In the genomic region with DNA sequence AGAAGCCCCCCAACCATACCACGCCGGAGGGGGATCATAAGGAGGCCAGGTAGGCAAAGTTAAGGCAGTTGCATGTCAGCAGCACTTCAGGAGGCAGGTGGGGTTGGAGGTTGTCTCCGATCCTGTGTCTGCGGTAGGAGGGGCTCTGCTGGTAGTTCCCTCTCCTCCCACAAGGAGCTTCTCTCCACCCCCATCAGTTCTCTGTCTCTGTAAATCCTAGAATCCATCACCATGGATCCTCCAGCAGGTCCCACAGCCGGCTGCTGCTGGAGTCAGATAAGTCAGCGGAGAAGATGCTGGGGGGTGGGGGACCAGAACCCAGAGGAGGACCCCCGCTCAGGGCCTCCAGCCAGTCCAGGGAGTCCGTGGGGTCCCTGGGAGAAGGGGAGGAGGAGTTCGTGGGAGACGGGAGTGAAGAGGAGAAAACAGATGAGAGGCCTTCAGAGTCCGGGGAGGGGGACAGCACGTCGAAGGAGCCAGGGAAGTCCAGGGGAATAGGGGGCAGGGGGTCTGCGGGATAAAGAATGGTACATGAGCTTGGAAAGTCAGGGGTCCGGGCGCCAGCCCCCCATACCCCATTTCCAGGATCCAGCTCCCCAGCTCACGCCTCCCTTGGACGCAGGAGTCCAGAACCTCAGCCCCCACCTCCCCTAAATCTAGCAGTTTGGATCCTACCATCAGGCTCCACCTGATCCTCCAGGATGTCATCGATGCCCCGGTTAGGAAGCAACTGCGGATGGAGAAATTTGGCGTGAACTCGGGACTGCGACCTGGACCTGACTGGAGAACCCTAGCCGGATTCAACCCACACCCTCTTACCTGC, we compare ENCODE assay signal across 6 cellular contexts. TPM values are rescaled to one million over a fixed set of nuclear protein-coding genes. Genes with fewer than 3 reads are reported as not detected.
DNase-seq lines count a peak whose midpoint lies in the region; ATAC-seq lines count a peak whose summit lies in the region.

No MANE protein-coding gene starts in this region.

- H3K36me3 Mint-ChIP-seq in activated T-helper 2 cell treated with anti-CD3 and anti-CD28 coated beads, Interferon-gamma antibody, Interleukin-2, Interleukin-4, amounts not matched to agents 10 μg/mL and 5 μg/mL and 100 μg/mL, durations not matched to agents 14 hours and 24 hours and 36 hours (ENCODE audit: low read depth) = no peaks in the 10 kb centered on the region

- H3K23ac ChIP-seq in mesendoderm (ENCODE audit: low read length) = no peak overlapping the region

- H3K79me1 ChIP-seq in mesendoderm (ENCODE audit: low read length) = no peaks in the 10 kb centered on the region

- H2BK5ac ChIP-seq in mesendoderm (ENCODE audit: low read length) = no peak overlapping the region

- no peak overlapping the region for H4K8ac ChIP-seq in mesendoderm (ENCODE audit: low read depth, low read length)

- H3K4me3 ChIP-seq in mesendoderm (ENCODE audit: low read length) = peak overlapping the region; percentile 83

- H3K4me1 ChIP-seq in mesendoderm (ENCODE audit: control insufficient read depth, low read depth, low read length) = peaks cover 4% of the 10 kb centered on the region

- peak overlapping the region; percentile 99 for H3K4me2 ChIP-seq in mesendoderm (ENCODE audit: low read length)

- H2BK15ac ChIP-seq in mesendoderm (replicated peaks; ENCODE audit: low read depth) = no peak overlapping the region

- H3K4ac ChIP-seq in mesendoderm (ENCODE audit: low read depth, low read length) = no peak overlapping the region

- no peaks in the 10 kb centered on the region for H3K27me3 ChIP-seq in mesendoderm (ENCODE audit: insufficient read depth, low read length, poor library complexity)

- H3K56ac ChIP-seq in mesendoderm (ENCODE audit: low read length) = peak overlapping the region; percentile 80

- WGBS in mesendoderm (ENCODE audit: extremely low coverage, insufficient coverage, low lambda C conversion rate) = no CpG with 5 or more reads among the region's 25 CpGs

- no peaks in the 10 kb centered on the region for H3K36me3 ChIP-seq in mesendoderm (ENCODE audit: control insufficient read depth, insufficient read depth, low read length)

- H3K27ac Mint-ChIP-seq in activated T-helper 2 cell treated with anti-CD3 and anti-CD28 coated beads, Interferon-gamma antibody, Interleukin-2, Interleukin-4, amounts not matched to agents 10 μg/mL and 5 μg/mL and 100 μg/mL, durations not matched to agents 14 hours and 24 hours and 36 hours = peak overlapping the region; percentile 33

- H2BK120ac ChIP-seq in mesendoderm (ENCODE audit: low read depth, low read length) = no peak overlapping the region

- H4K5ac ChIP-seq in mesendoderm (ENCODE audit: low read length) = no peak overlapping the region

- H3K18ac ChIP-seq in mesendoderm (ENCODE audit: low read length) = no peak overlapping the region

- H3K79me2 ChIP-seq in mesendoderm (ENCODE audit: control insufficient read depth, insufficient read depth, low read length) = no peaks in the 10 kb centered on the region

- peak overlapping the region; percentile 83 for H3K9ac ChIP-seq in mesendoderm (ENCODE audit: low read length)

- no peaks in the 10 kb centered on the region for H3K27me3 Mint-ChIP-seq in activated T-helper 2 cell treated with anti-CD3 and anti-CD28 coated beads, Interferon-gamma antibody, Interleukin-2, Interleukin-4, amounts not matched to agents 10 μg/mL and 5 μg/mL and 100 μg/mL, durations not matched to agents 14 hours and 24 hours and 36 hours (ENCODE audit: low read depth)

- no peak overlapping the region for H2AK5ac ChIP-seq in mesendoderm (ENCODE audit: low read length)

- H3K9me3 Mint-ChIP-seq in activated T-helper 2 cell treated with anti-CD3 and anti-CD28 coated beads, Interferon-gamma antibody, Interleukin-2, Interleukin-4, amounts not matched to agents 10 μg/mL and 5 μg/mL and 100 μg/mL, durations not matched to agents 14 hours and 24 hours and 36 hours = no peaks in the 10 kb centered on the region

- H3K4me3 Mint-ChIP-seq in activated T-helper 2 cell treated with anti-CD3 and anti-CD28 coated beads, Interferon-gamma antibody, Interleukin-2, Interleukin-4, amounts not matched to agents 10 μg/mL and 5 μg/mL and 100 μg/mL, durations not matched to agents 14 hours and 24 hours and 36 hours (ENCODE audit: low read depth) = peak overlapping the region; percentile 77

- no peak overlapping the region for H3K27ac ChIP-seq in mesendoderm (ENCODE audit: low read depth, low read length)

- DNase-seq in NCI-H1436 (lab: John Stamatoyannopoulos, UW) (peak; percentile 37), NCI-H1436 treated with DMSO at 0.1 percent for 48 hours (lab: John Stamatoyannopoulos, UW) (no peak), mesendoderm (peak; percentile 91), NCI-H187 (lab: John Stamatoyannopoulos, UW) (no peak)
- no peak for DNase-seq in activated T-helper 2 cell treated with anti-CD3 and anti-CD28 coated beads, Interferon-gamma antibody, Interleukin-2, Interleukin-4, amounts not matched to agents 10 μg/mL and 5 μg/mL and 100 μg/mL, durations not matched to agents 14 hours and 24 hours and 36 hours (ENCODE audit: low spot score)

- peaks cover 6% of the 10 kb centered on the region for H3K4me1 Mint-ChIP-seq in activated T-helper 2 cell treated with anti-CD3 and anti-CD28 coated beads, Interferon-gamma antibody, Interleukin-2, Interleukin-4, amounts not matched to agents 10 μg/mL and 5 μg/mL and 100 μg/mL, durations not matched to agents 14 hours and 24 hours and 36 hours (ENCODE audit: low read depth)

- ATAC-seq in GM18519 (IDR thresholded peaks at IDR 0.05; ENCODE audit: low FRiP score, unreplicated experiment) = no peak

- intact Hi-C loops in activated T-helper 2 cell treated with anti-CD3 and anti-CD28 coated beads, Interferon-gamma antibody, Interleukin-2, Interleukin-4, amounts not matched to agents 10 μg/mL and 5 μg/mL and 100 μg/mL, durations not matched to agents 14 hours and 24 hours and 36 hours (cut with micrococcal nuclease) = no loop called here

RNA-seq across cellular contexts. Expression of a gene that starts 6.3 kb away (rescaled TPM):
- 1.2 and 1.3 TPM in 2 replicates for total RNA-seq in activated T-helper 2 cell treated with anti-CD3 and anti-CD28 coated beads, Interferon-gamma antibody, Interleukin-2, Interleukin-4, amounts not matched to agents 10 μg/mL and 5 μg/mL and 100 μg/mL, durations not matched to agents 14 hours and 24 hours and 36 hours
- polyA plus RNA-seq in mesendoderm (2013, experiment 1 of 2) = 0.69 TPM
- polyA plus RNA-seq in mesendoderm (2013, experiment 2 of 2) = 0.71 TPM

RNA-seq across cellular contexts. Expression of a gene that starts 17.5 kb away (rescaled TPM):
- not detected in 2 replicates for total RNA-seq in activated T-helper 2 cell treated with anti-CD3 and anti-CD28 coated beads, Interferon-gamma antibody, Interleukin-2, Interleukin-4, amounts not matched to agents 10 μg/mL and 5 μg/mL and 100 μg/mL, durations not matched to agents 14 hours and 24 hours and 36 hours
- polyA plus RNA-seq in mesendoderm (2013, experiment 1 of 2) = 0.28 TPM
- polyA plus RNA-seq in mesendoderm (2013, experiment 2 of 2) = 0.49 TPM

RNA-seq across cellular contexts. Expression of a gene that starts 27.2 kb away (rescaled TPM):
- 0.57 and 1.0 TPM in 2 replicates for total RNA-seq in activated T-helper 2 cell treated with anti-CD3 and anti-CD28 coated beads, Interferon-gamma antibody, Interleukin-2, Interleukin-4, amounts not matched to agents 10 μg/mL and 5 μg/mL and 100 μg/mL, durations not matched to agents 14 hours and 24 hours and 36 hours
- polyA plus RNA-seq in mesendoderm (2013, experiment 1 of 2) = 3.3 TPM
- polyA plus RNA-seq in mesendoderm (2013, experiment 2 of 2) = 3.7 TPM

RNA-seq across cellular contexts. Expression of a gene that starts 33.5 kb away (rescaled TPM):
- total RNA-seq in activated T-helper 2 cell treated with anti-CD3 and anti-CD28 coated beads, Interferon-gamma antibody, Interleukin-2, Interleukin-4, amounts not matched to agents 10 μg/mL and 5 μg/mL and 100 μg/mL, durations not matched to agents 14 hours and 24 hours and 36 hours = 0.21 TPM in 1 of 2 replicates, not detected in the other
- polyA plus RNA-seq in mesendoderm (2013, experiment 1 of 2) = 0.45 TPM
- 0.24 TPM for polyA plus RNA-seq in mesendoderm (2013, experiment 2 of 2)

RNA-seq across cellular contexts. Expression of a gene that starts 39.2 kb away (rescaled TPM):
- total RNA-seq in activated T-helper 2 cell treated with anti-CD3 and anti-CD28 coated beads, Interferon-gamma antibody, Interleukin-2, Interleukin-4, amounts not matched to agents 10 μg/mL and 5 μg/mL and 100 μg/mL, durations not matched to agents 14 hours and 24 hours and 36 hours = 0.27 and 0.64 TPM in 2 replicates
- polyA plus RNA-seq in mesendoderm (2013, experiment 1 of 2) = 3.4 TPM
- 3.4 TPM for polyA plus RNA-seq in mesendoderm (2013, experiment 2 of 2)

Comparison
In these comparisons a context has a peak if more than half of its experiments do, and no peak if none do; other contexts are left out.
1. DNase-seq: peak in NCI-H1436 (single experiment) and mesendoderm (single experiment); none in NCI-H1436 treated with DMSO at 0.1 percent for 48 hours (single experiment), activated T-helper 2 cell treated with anti-CD3 and anti-CD28 coated beads, Interferon-gamma antibody, Interleukin-2, Interleukin-4, amounts not matched to agents 10 μg/mL and 5 μg/mL and 100 μg/mL, durations not matched to agents 14 hours and 24 hours and 36 hours (single experiment) and NCI-H187 (0 of 2).